ENCODE assay signal across 17 cellular contexts in the genomic region with DNA sequence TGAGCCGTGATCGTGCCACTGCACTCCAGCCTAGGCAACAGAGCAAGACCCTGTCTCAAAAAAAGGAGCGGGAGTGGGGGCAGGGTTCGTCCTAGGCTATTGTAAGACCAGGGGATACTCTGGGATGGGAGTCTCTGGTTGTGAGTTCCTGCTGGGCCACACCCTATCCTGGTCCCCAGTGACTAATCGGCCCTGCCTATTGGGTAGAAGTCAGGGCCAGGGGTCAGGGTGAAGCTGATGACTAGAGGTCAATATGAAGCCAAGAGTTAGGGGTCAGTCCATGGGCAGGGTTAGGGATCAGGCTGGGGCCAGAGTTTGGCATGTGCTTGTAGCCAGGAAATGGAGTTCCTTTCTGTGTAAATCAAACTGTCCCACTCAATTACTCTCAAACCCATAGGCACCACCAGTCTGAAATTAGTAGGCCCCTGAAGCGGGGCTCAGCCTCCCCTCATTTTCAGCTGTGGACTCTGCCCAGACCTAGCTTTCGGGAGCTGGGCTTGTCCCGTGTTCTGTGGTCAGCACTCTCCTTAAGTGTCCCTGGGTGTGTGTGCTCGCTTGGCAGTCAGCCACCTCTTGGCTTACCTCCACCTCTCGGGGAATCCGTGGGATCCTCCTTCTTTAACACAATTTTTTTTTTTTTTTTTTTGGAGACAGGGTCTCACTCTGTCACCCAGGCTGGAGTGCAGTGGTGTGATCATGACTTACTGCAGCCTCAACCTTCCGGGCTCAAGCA. TPM values are rescaled to one million over a fixed set of nuclear protein-coding genes. Genes with fewer than 3 reads are reported as not detected.
DNase-seq lines count a peak whose midpoint lies in the region; ATAC-seq and TF ChIP-seq lines count a peak whose summit lies in the region.
"Had no signal": no experiment of that assay in that cellular context is flagged by ENCODE, and none has a peak within 500 bp of the region (broad histone marks: within the 10 kb centered on the region; RNA-seq: fewer than 3 reads in every experiment).

No MANE protein-coding gene starts in this region.

- H3K4me3 Mint-ChIP-seq in MCF 10A (ENCODE audit: unreplicated experiment) (no peak overlapping the region), nephron progenitor cell (peak overlapping the region; percentile 47)

- H3K27ac ChIP-seq in breast epithelium (peak overlapping the region in 1 of 2 donors; percentile 94), uterus (peak overlapping the region; percentile 86 to 87), OCI-LY7 (ENCODE audit: low read depth, low read length, poor library complexity, severe bottlenecking) (no peak overlapping the region)
- H3K27ac ChIP-seq: A549, prostate gland had no signal

- no TSS peak for BruUV-seq in MCF 10A (replicated peaks; lab: Mats Ljungman, UMichigan)
- no TSS peak for BruUV-seq in OCI-LY7 (replicated peaks; lab: Mats Ljungman, UMichigan)

- H3K9me3 Mint-ChIP-seq in MCF 10A (ENCODE audit: unreplicated experiment) (no peaks in the 10 kb centered on the region), nephron progenitor cell (no peaks in the 10 kb centered on the region)

- POLR2A ChIA-PET in MCF 10A (lab: Yijun Ruan, JAX) (no interaction called here), OCI-LY7 (lab: Charles Lee) (no interaction called here)

- H3K4me1 Mint-ChIP-seq in MCF 10A (ENCODE audit: insufficient read depth, unreplicated experiment) (peaks cover 18% of the 10 kb centered on the region), nephron progenitor cell (peaks cover 80% of the 10 kb centered on the region)

- H4K20me1 ChIP-seq in OCI-LY7 (ENCODE audit: insufficient read depth, low read length) = no peaks in the 10 kb centered on the region

- H3K36me3 Mint-ChIP-seq in MCF 10A (ENCODE audit: insufficient read depth, unreplicated experiment) = peaks cover 5% of the 10 kb centered on the region
- peaks cover 3% of the 10 kb centered on the region for H3K36me3 Mint-ChIP-seq in nephron progenitor cell (ENCODE audit: low read depth)

- no peaks in the 10 kb centered on the region for H3K36me3 ChIP-seq in breast epithelium
- H3K36me3 ChIP-seq in uterus = no peaks in the 10 kb centered on the region
- no peaks in the 10 kb centered on the region for H3K36me3 ChIP-seq in OCI-LY7 (ENCODE audit: insufficient read depth, low read length)
- H3K36me3 ChIP-seq: prostate gland had no signal

- intact Hi-C loops in breast epithelium (cut with DNase I; ENCODE audit: low total_unique reads) (no loop called here), MCF 10A (cut with micrococcal nuclease) (no loop called here), left cardiac atrium (cut with DNase I) (no loop called here), uterus (cut with DNase I; ENCODE audit: low total_unique reads) (no loop called here), OCI-LY7 (cut with micrococcal nuclease; ENCODE audit: unreplicated experiment) (no loop called here)

- no peaks in the 10 kb centered on the region for H3K79me2 ChIP-seq in OCI-LY7 (ENCODE audit: insufficient read depth, low read depth, low read length)

- H3K4me1 ChIP-seq in breast epithelium (peaks cover 0 to 2% of the 10 kb centered on the region in 2 donors), uterus (peaks cover 0 to 8% of the 10 kb centered on the region in 2 donors), OCI-LY7 (ENCODE audit: insufficient read depth, low read length, poor library complexity, severe bottlenecking) (no peaks in the 10 kb centered on the region)

- H3K4me3 ChIP-seq in breast epithelium = peak overlapping the region; percentile 47 to 72 (median 51)
- peak overlapping the region in 1 of 2 donors; percentile 26 for H3K4me3 ChIP-seq in uterus
- no peak overlapping the region for H3K4me3 ChIP-seq in OCI-LY7 (ENCODE audit: low read depth, low read length, poor library complexity, severe bottlenecking)
- H3K4me3 ChIP-seq: A549, prostate gland had no signal

- H3K27ac Mint-ChIP-seq in MCF 10A (ENCODE audit: low read depth, unreplicated experiment) = no peak overlapping the region
- no peak overlapping the region for H3K27ac Mint-ChIP-seq in nephron progenitor cell

- no peak overlapping the region for H2AFZ ChIP-seq in OCI-LY7 (ENCODE audit: low read length)

- no peak overlapping the region for H3K4me2 ChIP-seq in OCI-LY7 (ENCODE audit: low read length)
- H3K4me2 ChIP-seq: A549 had no signal

- CTCF ChIA-PET in MCF 10A (lab: Yijun Ruan, JAX) (interaction anchor here (0.6 to 4.5 kb wide), 4 partner anchors 9 to 58 kb away, joined by 3 to 26 read pairs (median 4); a partner anchor contains a TSS), OCI-LY7 (lab: Charles Lee; ENCODE audit: unreplicated experiment) (no interaction called here)

- peaks cover 0 to 9% of the 10 kb centered on the region in 2 donors for H3K27me3 ChIP-seq in breast epithelium
- no peaks in the 10 kb centered on the region for H3K27me3 ChIP-seq in uterus

- no peak for TF ChIP-seq POLR2A in breast epithelium (IDR thresholded peaks at IDR 0.05)
- TF ChIP-seq POLR2A in uterus (IDR thresholded peaks at IDR 0.05) = no peak

- H3K9me3 ChIP-seq in breast epithelium (no peaks in the 10 kb centered on the region), uterus (no peaks in the 10 kb centered on the region), OCI-LY7 (ENCODE audit: low read length) (no peaks in the 10 kb centered on the region)
- H3K9me3 ChIP-seq: A549, prostate gland had no signal

- no peaks in the 10 kb centered on the region for H3K27me3 Mint-ChIP-seq in MCF 10A (ENCODE audit: insufficient read depth, unreplicated experiment)
- H3K27me3 Mint-ChIP-seq in nephron progenitor cell (ENCODE audit: low read depth, poor library complexity) = peaks cover 16% of the 10 kb centered on the region

- H3K9me2 ChIP-seq in OCI-LY7 (ENCODE audit: insufficient read depth, low read length) = no peaks in the 10 kb centered on the region

- TF ChIP-seq CTCF in breast epithelium (IDR thresholded peaks at IDR 0.05) (no peak), MCF 10A (IDR thresholded peaks at IDR 0.05; ENCODE audit: unreplicated experiment) (no peak), nephron progenitor cell (IDR thresholded peaks at IDR 0.05) (no peak), uterus (IDR thresholded peaks at IDR 0.05) (no peak), OCI-LY7 (conservative IDR thresholded peaks at IDR 0.05; ENCODE audit: low read length) (no peak)

- DNase-seq in breast epithelium (ENCODE audit: low spot score in 2 of 2) (peak in 1 of 2 donors; percentile 67), MCF 10A (ENCODE audit: unreplicated experiment) (no peak), left cardiac atrium (peak; percentile 66), nephron progenitor cell (no peak), uterus (peak; percentile 51 to 64), OCI-LY7 (ENCODE audit: low spot score) (no peak), iPS-NIHi7 (ENCODE audit: extremely low spot score) (no peak), DMS 273 treated with DMSO at 0.1 percent for 48 hours (lab: John Stamatoyannopoulos, UW) (no peak)
- DNase-seq: DMS53, NCI-H1930, NCI-H69, substantia nigra had no signal

- peak in 1 of 2 donors; percentile 51 for ATAC-seq in left cardiac atrium
- ATAC-seq: A549, Panc1 had no signal

RNA-seq across cellular contexts. Expression of a gene that starts 1.8 kb away (rescaled TPM):
- total RNA-seq in breast epithelium (10 to 100 TPM in 1 of 3 donors, 1 to 10 TPM in 2; 7.0 to 25.2 (median 9.3) TPM), MCF 10A (2022) (not detected in 2 replicates), left cardiac atrium (10 to 100 TPM; 15.7 to 19.3 TPM), uterus (10 to 100 TPM in 3 of 4 donors, 1 to 10 TPM in 1; 4.7 to 46.2 (median 27.6) TPM), OCI-LY7 (2022) (not detected in 2 replicates)
- not detected in 2 replicates for total RNA-seq in OCI-LY7 (2014; rRNA removed; shearing (Covaris generic))
- total RNA-seq: myocyte had no signal

RNA-seq across cellular contexts. Expression of a gene that starts 21.9 kb away (rescaled TPM):
- total RNA-seq in breast epithelium = 10 to 100 TPM in 1 of 3 donors, 1 to 10 TPM in 2; 2.0 to 32.0 (median 6.9) TPM
- total RNA-seq in MCF 10A (2022) = not detected in 2 replicates
- 10 to 100 TPM; 12.4 to 23.9 TPM for total RNA-seq in left cardiac atrium
- 1 to 10 TPM; 1.0 to 7.9 (median 3.4) TPM for total RNA-seq in uterus
- not detected in 2 replicates for total RNA-seq in OCI-LY7 (2014; rRNA removed; shearing (Covaris generic))
- total RNA-seq in OCI-LY7 (2022) = 0.11 TPM in 1 of 2 replicates, not detected in the other
- total RNA-seq: M059J had no signal

RNA-seq across cellular contexts. Expression of a gene that starts 33.3 kb away (rescaled TPM):
- total RNA-seq in breast epithelium = 10 to 100 TPM; 12.3 to 29.3 (median 15.7) TPM
- 37.8 and 58.8 TPM in 2 replicates for total RNA-seq in MCF 10A (2022)
- 10 to 100 TPM; 17.2 to 23.2 TPM for total RNA-seq in left cardiac atrium
- 10 to 100 TPM in 3 of 4 donors, 1 to 10 TPM in 1; 4.1 to 45.9 (median 34.8) TPM for total RNA-seq in uterus
- 62.1 and 66.7 TPM in 2 replicates for total RNA-seq in OCI-LY7 (2014; rRNA removed; shearing (Covaris generic))
- 58.7 and 64.4 TPM in 2 replicates for total RNA-seq in OCI-LY7 (2022)

RNA-seq across cellular contexts. Expression of a gene that starts 47.0 kb away (rescaled TPM):
- under 1 TPM in 2 of 3 donors, not detected in 1; 0.33 to 0.88 TPM for total RNA-seq in breast epithelium
- total RNA-seq in MCF 10A (2022) = 0.32 TPM in 1 of 2 replicates, not detected in the other
- total RNA-seq in left cardiac atrium = not detected
- total RNA-seq in uterus = 1 to 10 TPM in 1 of 4 donors, under 1 TPM in 2, not detected in 1; 0.26 to 1.3 (median 0.37) TPM
- total RNA-seq in OCI-LY7 (2014; rRNA removed; shearing (Covaris generic)) = 0.09 and 0.10 TPM in 2 replicates
- total RNA-seq in OCI-LY7 (2022) = 0.27 TPM in 1 of 2 replicates, not detected in the other

RNA-seq across cellular contexts. Expression of a gene that starts 52.3 kb away (rescaled TPM):
- 10 to 100 TPM; 55.5 to 69.8 (median 68.2) TPM for total RNA-seq in breast epithelium
- 51.5 and 54.8 TPM in 2 replicates for total RNA-seq in MCF 10A (2022)
- 10 to 100 TPM; 70.8 to 93.6 TPM for total RNA-seq in left cardiac atrium
- total RNA-seq in uterus = 100 to 1,000 TPM in 2 of 4 donors, 10 to 100 TPM in 2; 18.2 to 127 (median 85.2) TPM
- total RNA-seq in OCI-LY7 (2014; rRNA removed; shearing (Covaris generic)) = 32.5 and 39.1 TPM in 2 replicates
- total RNA-seq in OCI-LY7 (2022) = 31.2 and 34.8 TPM in 2 replicates

Comparison
In these comparisons a context has a peak if more than half of its experiments do, and no peak if none do; other contexts are left out.
1. DNase-seq: peak in left cardiac atrium (single experiment) and uterus (2 of 2); none in MCF 10A (single experiment), nephron progenitor cell (single experiment), OCI-LY7 (single experiment), iPS-NIHi7 (single experiment) and DMS 273 treated with DMSO at 0.1 percent for 48 hours (single experiment).